ENCODE assay signal across 8 cellular contexts in genomic region chr6:44630125-44631028, GRCh38.
DNase-seq lines count a peak whose midpoint lies in the region; ATAC-seq and TF ChIP-seq lines count a peak whose summit lies in the region.

No MANE protein-coding gene starts in this region.

- peak; percentile 48 for TF ChIP-seq CTCF in DND-41 (IDR thresholded peaks at IDR 0.05; ENCODE audit: borderline replicate concordance, extremely low read depth, low read length, poor library complexity, severe bottlenecking)
- TF ChIP-seq CTCF in body of pancreas (IDR thresholded peaks at IDR 0.05) = peak in 3 of 7 experiments; percentile 2 to 34 (median 14)
- TF ChIP-seq CTCF in tibial nerve (IDR thresholded peaks at IDR 0.05) = peak; percentile 11 to 46 (median 26)

- intact Hi-C loops in body of pancreas (cut with DNase I) = no loop called here

- H3K4me1 ChIP-seq in DND-41 (ENCODE audit: insufficient read depth, low read length) (no peaks in the 10 kb centered on the region), body of pancreas (no peaks in the 10 kb centered on the region), tibial nerve (peaks cover 0 to 5% (median 0%) of the 10 kb centered on the region in 4 donors)

- H3K36me3 ChIP-seq in DND-41 (ENCODE audit: insufficient read depth, low read length) (no peaks in the 10 kb centered on the region), body of pancreas (replicated peaks in 1 of 2; ENCODE audit: insufficient read depth in 1 of 2, low read depth in 2 of 2) (no peaks in the 10 kb centered on the region), tibial nerve (no peaks in the 10 kb centered on the region)

- 27 to 30% methylated on average over 7 to 10 of the region's 10 CpGs for WGBS in body of pancreas, 2 donors
- 25% methylated on average over 10 of the region's 10 CpGs for WGBS in tibial nerve, 2 donors

- no peaks in the 10 kb centered on the region for H3K79me2 ChIP-seq in DND-41 (ENCODE audit: insufficient read depth, low read length)

- ATAC-seq in DND-41 (ENCODE audit: insufficient read depth, low read depth) = peak; percentile 45; the same call in 1 of the 3 replicates
- peak; percentile 33 for ATAC-seq in body of pancreas
- peak; percentile 77 for ATAC-seq in left lobe of liver
- ATAC-seq in GM18873 (IDR thresholded peaks at IDR 0.05; ENCODE audit: low FRiP score, unreplicated experiment) = no peak
- no peak for ATAC-seq in GM18868 (IDR thresholded peaks at IDR 0.05; ENCODE audit: unreplicated experiment)

- no peak overlapping the region for H2AFZ ChIP-seq in DND-41 (ENCODE audit: low read depth, low read length)

- no peak for TF ChIP-seq EP300 in tibial nerve (IDR thresholded peaks at IDR 0.05)

- H3K9me3 ChIP-seq in DND-41 (ENCODE audit: insufficient read depth, low read length, severe bottlenecking) (no peaks in the 10 kb centered on the region), body of pancreas (no peaks in the 10 kb centered on the region), tibial nerve (no peaks in the 10 kb centered on the region)

- no peak overlapping the region for H3K9ac ChIP-seq in DND-41 (ENCODE audit: low read depth, low read length)

- no peak for TF ChIP-seq POLR2A in body of pancreas (IDR thresholded peaks at IDR 0.05)
- TF ChIP-seq POLR2A in tibial nerve (IDR thresholded peaks at IDR 0.05) = no peak

- H4K20me1 ChIP-seq in DND-41 (ENCODE audit: insufficient read depth, low read length) = no peaks in the 10 kb centered on the region; the same call in 1 of the 2 replicates

- H3K27me3 ChIP-seq in DND-41 (ENCODE audit: insufficient read depth, low read length, poor library complexity) (peaks cover 4% of the 10 kb centered on the region), body of pancreas (no peaks in the 10 kb centered on the region), tibial nerve (no peaks in the 10 kb centered on the region)

- peak; percentile 12 for DNase-seq in DND-41
- peak; percentile 55 for DNase-seq in HT-29 (ENCODE audit: low spot score)
- peak; percentile 64 for DNase-seq in RKO (ENCODE audit: low spot score)
- DNase-seq in body of pancreas = peak in 3 of 4 donors; percentile 23 to 25 (median 24)
- no peak for DNase-seq in left lobe of liver (ENCODE audit: low spot score)
- DNase-seq in tibial nerve (ENCODE audit: low spot score in 2 of 2) = no peak

- no peak overlapping the region for H3K4me3 ChIP-seq in DND-41 (ENCODE audit: low read depth in 1 of 2, low read length in 2 of 2)
- H3K4me3 ChIP-seq in body of pancreas = no peak overlapping the region
- H3K4me3 ChIP-seq in tibial nerve = no peak overlapping the region

- no peak overlapping the region for H3K4me2 ChIP-seq in DND-41 (ENCODE audit: insufficient read depth, low read length)

- H3K27ac ChIP-seq in DND-41 (ENCODE audit: low read length) (no peak overlapping the region), body of pancreas (no peak overlapping the region), tibial nerve (no peak overlapping the region)

Comparison
In these comparisons a context has a peak if more than half of its experiments do, and no peak if none do; other contexts are left out.
1. ATAC-seq: peak in DND-41 (single experiment), body of pancreas (single experiment) and left lobe of liver (single experiment); none in GM18873 (single experiment) and GM18868 (single experiment).
2. DNase-seq: peak in DND-41 (single experiment), HT-29 (single experiment), RKO (single experiment) and body of pancreas (3 of 4); none in left lobe of liver (single experiment) and tibial nerve (0 of 2).